Comparison of ENCODE assay signal across 10 cellular contexts in genomic region chr7:42232275-42232674, GRCh38. TPM values are rescaled to one million over a fixed set of nuclear protein-coding genes. Genes with fewer than 3 reads are reported as not detected.
DNase-seq lines count a peak whose midpoint lies in the region; ATAC-seq and TF ChIP-seq lines count a peak whose summit lies in the region.
"Had no signal": no experiment of that assay in that cellular context is flagged by ENCODE, and none has a peak within 500 bp of the region (broad histone marks: within the 10 kb centered on the region; RNA-seq: fewer than 3 reads in every experiment).

No MANE protein-coding gene starts in this region.

- in situ Hi-C loops in Caki2 (cut with HindIII; ENCODE audit: low pct_unique_long_range_greater_than_20kb, low sequenced_read_pairs), result no loop called here

- no peaks in the 10 kb centered on the region for H3K9me3 Mint-ChIP-seq in neural progenitor cell

- H3K79me2 ChIP-seq in neural progenitor cell (ENCODE audit: low read depth), result peaks cover 96% of the 10 kb centered on the region

- peak overlapping the region; percentile 86 for H3K27ac Mint-ChIP-seq in neural progenitor cell
- H3K27ac Mint-ChIP-seq: CD14-positive monocyte had no signal

- H3K4me3 ChIP-seq in neural progenitor cell, result peak overlapping the region; percentile 99

- peak overlapping the region; percentile 86 for H3K4me2 ChIP-seq in neural progenitor cell

- peak overlapping the region; percentile 99 for H3K4me3 Mint-ChIP-seq in neural progenitor cell

- no peak overlapping the region for H2AFZ ChIP-seq in neural progenitor cell (replicated peaks)

- H3K36me3 ChIP-seq in neural progenitor cell, result no peaks in the 10 kb centered on the region

- H3K27me3 Mint-ChIP-seq in neural progenitor cell (ENCODE audit: insufficient read depth, low read depth), result no peaks in the 10 kb centered on the region

- no peak for TF ChIP-seq CTCF in neural progenitor cell (IDR thresholded peaks at IDR 0.05)

- H4K20me1 ChIP-seq in neural progenitor cell (ENCODE audit: low read depth), result peaks cover 79% of the 10 kb centered on the region

- H3K9ac ChIP-seq in neural progenitor cell, result no peak overlapping the region

- H3K4me1 ChIP-seq in neural progenitor cell, result peaks cover 74% of the 10 kb centered on the region

- no peak for ATAC-seq in HG02678 (IDR thresholded peaks at IDR 0.05; ENCODE audit: unreplicated experiment)
- ATAC-seq in GM21447 (IDR thresholded peaks at IDR 0.05; ENCODE audit: unreplicated experiment), result no peak
- no peak for ATAC-seq in GM21825 (IDR thresholded peaks at IDR 0.05; ENCODE audit: unreplicated experiment)

- H3K9me3 ChIP-seq in neural progenitor cell (ENCODE audit: low read depth), result no peaks in the 10 kb centered on the region

- DNase-seq in Caki2 (ENCODE audit: low read depth) (peak; percentile 63), fibroblast of gingiva (ENCODE audit: low read depth) (peak; percentile 77), neural progenitor cell (ENCODE audit: low spot score) (peak; percentile 83), activated T-cell treated with anti-CD3 and anti-CD28 coated beads for 4 hours (no peak)
- DNase-seq: NCI-H524 treated with DMSO at 0.1 percent for 48 hours had no signal

- H3K4me1 Mint-ChIP-seq in neural progenitor cell, result peaks cover 67% of the 10 kb centered on the region

- peaks cover 8% of the 10 kb centered on the region for H3K36me3 Mint-ChIP-seq in neural progenitor cell

- H3K27me3 ChIP-seq in neural progenitor cell, result no peaks in the 10 kb centered on the region

- peak overlapping the region; percentile 34 for H3K27ac ChIP-seq in neural progenitor cell

- H3F3A ChIP-seq in neural progenitor cell (ENCODE audit: low read depth), result peaks cover 71% of the 10 kb centered on the region

TF ChIP-seq in PFSK-1, 5 proteins besides CTCF, POLR2A, EP300 and RAD21:
- TF ChIP-seq TAF1 (IDR thresholded peaks at IDR 0.05; ENCODE audit: borderline replicate concordance, insufficient read depth, low read length), result no peak
- no peak for TF ChIP-seq FOXP2 (optimal IDR thresholded peaks at IDR 0.05; ENCODE audit: borderline replicate concordance, extremely low read depth, extremely low read length, insufficient read depth)
- peak in 1 of 2 experiments; percentile 53; a peak in 1 of 4 replicates for TF ChIP-seq REST (IDR thresholded peaks at IDR 0.05; ENCODE audit: insufficient read depth in 1 of 2, low read depth in 2 of 2, low read length in 2 of 2)
- TF ChIP-seq SIN3A (IDR thresholded peaks at IDR 0.05; ENCODE audit: borderline replicate concordance, insufficient read depth, low read length), result peak; percentile 81; the same call in 1 of the 2 replicates

RNA-seq across cellular contexts. Expression of gene GLI3, which starts 4.7 kb away (rescaled TPM):
- total RNA-seq in Caki2 (2014; rRNA removed; shearing (Covaris generic); ENCODE audit: low replicate concordance), result 1.8 and 1.9 TPM in 2 replicates
- polyA plus RNA-seq in PFSK-1 (2012; ENCODE audit: insufficient read length, low read depth), result 24.5 TPM
- total RNA-seq in neural progenitor cell (ENCODE audit: low replicate concordance), result 32.0 and 33.0 TPM in 2 replicates
- polyA plus RNA-seq: CD14-positive monocyte had no signal

Comparison
In these comparisons a context has a peak if more than half of its experiments do, and no peak if none do; other contexts are left out.
1. RNA of gene GLI3, which starts 4.7 kb away (total RNA-seq): 32.0 to 33.0 TPM in neural progenitor cell; 1.8 to 1.9 TPM in Caki2; every median in the first group is over 10 times any median in the second.